Comparison of ENCODE assay signal across 8 cellular contexts in genomic region chr9:75892168-75892901, GRCh38. TPM values are rescaled to one million over a fixed set of nuclear protein-coding genes. Genes with fewer than 3 reads are reported as not detected.
DNase-seq lines count a peak whose midpoint lies in the region; ATAC-seq lines count a peak whose summit lies in the region.

No MANE protein-coding gene starts in this region.

- peak overlapping the region; percentile 85 for H3K9ac ChIP-seq in adipocyte (ENCODE audit: low read length)
- peak overlapping the region; percentile 57 for H3K9ac ChIP-seq in iPS-18a (ENCODE audit: low read length)

- H3K27me3 ChIP-seq in adipocyte (replicated peaks; ENCODE audit: control insufficient read depth, insufficient read depth, low read length) (no peaks in the 10 kb centered on the region), iPS-18a (ENCODE audit: control insufficient read depth, insufficient read depth, low read length) (peaks cover 51% of the 10 kb centered on the region)

- H3K4me3 ChIP-seq in adipocyte (ENCODE audit: low read length) (peak overlapping the region; percentile 87), iPS-18a (ENCODE audit: low read length) (peak overlapping the region; percentile 77)

- H3K27ac ChIP-seq in iPS-18a (ENCODE audit: low read length) = no peak overlapping the region

- no peaks in the 10 kb centered on the region for H3K9me3 ChIP-seq in adipocyte (ENCODE audit: control insufficient read depth, low read length)
- H3K9me3 ChIP-seq in iPS-18a (ENCODE audit: control insufficient read depth, low read depth, low read length) = no peaks in the 10 kb centered on the region

- H3K4me1 ChIP-seq in adipocyte (ENCODE audit: control insufficient read depth, insufficient read depth, low read length) (peaks cover 39% of the 10 kb centered on the region), iPS-18a (ENCODE audit: control insufficient read depth, low read depth, low read length) (peaks cover 30% of the 10 kb centered on the region)

- intact Hi-C loops in sciatic nerve (cut with DNase I) = no loop called here

- peak; percentile 10 for DNase-seq in activated CD4-positive, alpha-beta T cell treated with anti-CD3 and anti-CD28 coated beads for 1 hour
- DNase-seq in activated CD4-positive, alpha-beta T cell treated with anti-CD3 and anti-CD28 coated beads, Interleukin-2, amount 50 U/mL, for 1 hour = no peak
- peak; percentile 57 for DNase-seq in adipocyte (ENCODE audit: low read depth)
- peak; percentile 72 for DNase-seq in sciatic nerve (ENCODE audit: low spot score)
- DNase-seq in DMS153 treated with DMSO at 0.1 percent for 48 hours (lab: John Stamatoyannopoulos, UW; ENCODE audit: unreplicated experiment) = no peak
- DNase-seq in activated effector memory CD4-positive, alpha-beta T cell treated with Interleukin-2 at 50 U/mL for 16 hours = no peak

- ATAC-seq in sciatic nerve (peak; percentile 29), GM18909 (IDR thresholded peaks at IDR 0.05; ENCODE audit: poor library complexity, unreplicated experiment) (no peak)

- H3K36me3 ChIP-seq in adipocyte (ENCODE audit: control insufficient read depth, insufficient read depth, low read length, severe bottlenecking) = no peaks in the 10 kb centered on the region
- no peaks in the 10 kb centered on the region for H3K36me3 ChIP-seq in iPS-18a (ENCODE audit: control insufficient read depth, low read depth, low read length)

RNA-seq across cellular contexts. Expression of gene PCSK5, which starts 1.9 kb away (rescaled TPM):
- total RNA-seq in sciatic nerve = 18.8 TPM

Comparison
In these comparisons a context has a peak if more than half of its experiments do, and no peak if none do; other contexts are left out.
1. DNase-seq: peak in activated CD4-positive, alpha-beta T cell treated with anti-CD3 and anti-CD28 coated beads for 1 hour (single experiment), adipocyte (single experiment) and sciatic nerve (single experiment); none in activated CD4-positive, alpha-beta T cell treated with anti-CD3 and anti-CD28 coated beads, Interleukin-2, amount 50 U/mL, for 1 hour (single experiment), DMS153 treated with DMSO at 0.1 percent for 48 hours (single experiment) and activated effector memory CD4-positive, alpha-beta T cell treated with Interleukin-2 at 50 U/mL for 16 hours (single experiment).